8 cellular contexts compared by ENCODE assay signal in genomic region chr22:37051629-37052385, GRCh38. TPM values are rescaled to one million over a fixed set of nuclear protein-coding genes. Genes with fewer than 3 reads are reported as not detected.
DNase-seq lines count a peak whose midpoint lies in the region; ATAC-seq, FAIRE-seq and TF ChIP-seq lines count a peak whose summit lies in the region.

Gene KCTD17 (plus strand): TSS chr22:37051742. CDS start chr22:37051761, 19 bp downstream.

- no peaks in the 10 kb centered on the region for H3K9me3 Mint-ChIP-seq in T-cell
- H3K9me3 Mint-ChIP-seq in activated naive CD8-positive, alpha-beta T cell treated with anti-CD3 and anti-CD28 coated beads, Interleukin-2, amount 50 U/mL, for 24 hours: no peaks in the 10 kb centered on the region

- TF ChIP-seq POLR2A in heart left ventricle (IDR thresholded peaks at IDR 0.05) (peak in 1 of 2 donors; percentile 70), transverse colon (IDR thresholded peaks at IDR 0.05) (no peak)

- H3K4me1 ChIP-seq in heart left ventricle (peaks cover 0 to 32% (median 21%) of the 10 kb centered on the region in 12 donors), transverse colon (peaks cover 13 to 45% (median 39%) of the 10 kb centered on the region in 4 donors)

- intact Hi-C loops in heart left ventricle (cut with DNase I) (no loop called here), posterior cingulate gyrus (cut with DNase I) (no loop called here), transverse colon (cut with DNase I; ENCODE audit: low total_unique reads) (no loop called here)

- WGBS in heart left ventricle, 4 donors: 5 to 10% (median 7%) methylated on average over 31 to 76 of the region's 76 CpGs
- WGBS in transverse colon (ENCODE audit: low coverage in 1 of 2), 2 donors: 9% methylated on average over 47 of the region's 76 CpGs; no CpG with 5 or more reads in 1 of the 2 donors

- peaks cover 0 to 25% (median 9%) of the 10 kb centered on the region in 9 donors for H3K36me3 ChIP-seq in heart left ventricle
- no peaks in the 10 kb centered on the region for H3K36me3 ChIP-seq in transverse colon

- TF ChIP-seq CTCF in heart left ventricle (IDR thresholded peaks at IDR 0.05) (peak in 2 of 12 donors; percentile 8 to 21), transverse colon (IDR thresholded peaks at IDR 0.05) (no peak)

- POLR2A ChIA-PET in T-cell (lab: Charles Lee): interaction anchor here in 1 of 2 donors (0.7 to 1.0 kb wide), 2 partner anchors 27 to 71 kb away, joined by 4 read pairs; no protein-coding TSS in a partner anchor

- H3K4me3 Mint-ChIP-seq in T-cell: peak within 1 kb of the TSS; percentile 68 to 81 (median 72)
- peak within 1 kb of the TSS; percentile 78 for H3K4me3 Mint-ChIP-seq in activated naive CD8-positive, alpha-beta T cell treated with anti-CD3 and anti-CD28 coated beads, Interleukin-2, amount 50 U/mL, for 24 hours

- peak within 1 kb of the TSS in 1 of 2 donors; percentile 49 for H3K27ac Mint-ChIP-seq in T-cell
- H3K27ac Mint-ChIP-seq in activated naive CD8-positive, alpha-beta T cell treated with anti-CD3 and anti-CD28 coated beads, Interleukin-2, amount 50 U/mL, for 24 hours: peak within 1 kb of the TSS; percentile 68

- H3K4me3 ChIP-seq in heart left ventricle (peak within 1 kb of the TSS; percentile 61 to 96 (median 75)), transverse colon (peak within 1 kb of the TSS; percentile 56 to 81 (median 78))

- H3K27me3 ChIP-seq in heart left ventricle: no peaks in the 10 kb centered on the region
- no peaks in the 10 kb centered on the region for H3K27me3 ChIP-seq in transverse colon

- peak; percentile 5 for DNase-seq in A172 (ENCODE audit: low spot score)
- DNase-seq in HTR-8/SVneo (ENCODE audit: insufficient read length, low spot score): peak; percentile 57
- peak; percentile 43 to 79 (median 63) for DNase-seq in T-cell
- DNase-seq in activated naive CD8-positive, alpha-beta T cell treated with anti-CD3 and anti-CD28 coated beads, Interleukin-2, amount 50 U/mL, for 24 hours: peak; percentile 82
- peak; percentile 73 to 90 (median 79) for DNase-seq in heart left ventricle
- peak; percentile 61 to 97 (median 78) for DNase-seq in posterior cingulate gyrus
- DNase-seq in transverse colon: peak; percentile 86

- ATAC-seq in GM18502 (IDR thresholded peaks at IDR 0.05; ENCODE audit: poor library complexity, unreplicated experiment) (peak; percentile 81), T-cell (replicated peaks in 1 of 4) (peak; percentile 100), heart left ventricle (peak in 3 of 4 donors; percentile 84 to 94 (median 87))
- peak; percentile 97 for ATAC-seq in activated naive CD8-positive, alpha-beta T cell treated with anti-CD3 and anti-CD28 coated beads, Interleukin-2, amount 50 U/mL, for 24 hours

- no peak for TF ChIP-seq EP300 in transverse colon (IDR thresholded peaks at IDR 0.05; ENCODE audit: low read depth)

- H3K27ac ChIP-seq in heart left ventricle (peak within 1 kb of the TSS in 7 of 12 donors; percentile 19 to 84 (median 48)), transverse colon (peak within 1 kb of the TSS; percentile 82 to 86 (median 84))

- CTCF ChIA-PET in T-cell (lab: Charles Lee): interaction anchor here in 1 of 2 donors (0.5 to 1.5 kb wide), 4 partner anchors 16 to 555 kb away, joined by 3 to 4 read pairs (median 4); no protein-coding TSS in a partner anchor

- H3K27me3 Mint-ChIP-seq in T-cell: no peaks in the 10 kb centered on the region
- no peaks in the 10 kb centered on the region for H3K27me3 Mint-ChIP-seq in activated naive CD8-positive, alpha-beta T cell treated with anti-CD3 and anti-CD28 coated beads, Interleukin-2, amount 50 U/mL, for 24 hours

- in situ Hi-C loops in transverse colon (cut with MboI; ENCODE audit: low pct_ligation_motif_present in 1 of 4, low pct_unique_long_range_greater_than_20kb in 1 of 4, low sequenced_read_pairs in 3 of 4): no loop called here

- H3K9me3 ChIP-seq in heart left ventricle: no peaks in the 10 kb centered on the region
- H3K9me3 ChIP-seq in transverse colon: no peaks in the 10 kb centered on the region

- H3K4me1 Mint-ChIP-seq in T-cell: peaks cover 14 to 19% (median 18%) of the 10 kb centered on the region in 3 donors
- peaks cover 7% of the 10 kb centered on the region for H3K4me1 Mint-ChIP-seq in activated naive CD8-positive, alpha-beta T cell treated with anti-CD3 and anti-CD28 coated beads, Interleukin-2, amount 50 U/mL, for 24 hours

- peaks cover 13% of the 10 kb centered on the region for H3K36me3 Mint-ChIP-seq in T-cell
- H3K36me3 Mint-ChIP-seq in activated naive CD8-positive, alpha-beta T cell treated with anti-CD3 and anti-CD28 coated beads, Interleukin-2, amount 50 U/mL, for 24 hours (ENCODE audit: low read depth): peaks cover under 1% of the 10 kb centered on the region

- FAIRE-seq in HTR-8/SVneo (lab: Jason Lieb, UNC): no peak

RNA-seq across cellular contexts. Expression of gene KCTD17, which starts in this region (rescaled TPM):
- 20.5 and 21.3 TPM in 2 replicates for total RNA-seq in A172 (2014; rRNA removed; shearing (Covaris generic))
- 10 to 100 TPM; 24.0 to 36.2 (median 35.1) TPM for total RNA-seq in T-cell
- total RNA-seq in heart left ventricle: 10 to 100 TPM; 10.8 to 62.0 (median 17.3) TPM
- 10 to 100 TPM; 17.1 to 27.3 TPM for polyA plus RNA-seq in heart left ventricle
- 10 to 100 TPM; 11.2 to 61.3 (median 35.1) TPM for total RNA-seq in transverse colon

Comparison
In these comparisons a context has a peak if more than half of its experiments do, and no peak if none do; other contexts are left out.
1. Peak in every context shown above with its lines: DNase-seq, ATAC-seq, H3K4me3 ChIP-seq and H3K27ac ChIP-seq.
2. DNase-seq: peak in every context shown above with its lines; median percentile 86 in transverse colon; 82 in activated naive CD8-positive, alpha-beta T cell treated with anti-CD3 and anti-CD28 coated beads, Interleukin-2, amount 50 U/mL, for 24 hours; 79 in heart left ventricle; 78 in posterior cingulate gyrus; 63 in T-cell; 57 in HTR-8/SVneo; 5 in A172.